ENCODE assay signal across 2 cellular contexts in genomic region chr5:42944989-42945388, GRCh38.
TF ChIP-seq lines count a peak whose summit lies in the region.

No MANE protein-coding gene starts in this region.

TF ChIP-seq in H1, 55 proteins besides CTCF, POLR2A, EP300 and RAD21 (continued from another document):
- TF ChIP-seq TAF1 (IDR thresholded peaks at IDR 0.05; ENCODE audit: low read depth, low read length) = no peak
- TF ChIP-seq KDM1A (IDR thresholded peaks at IDR 0.05; ENCODE audit: borderline replicate concordance, low read length) = no peak
- no peak for TF ChIP-seq MAX (IDR thresholded peaks at IDR 0.05)
- no peak for TF ChIP-seq TBP (IDR thresholded peaks at IDR 0.05; ENCODE audit: low read depth, low read length)

TF ChIP-seq in HEK293T, 16 proteins besides CTCF, POLR2A, EP300 and RAD21:
- no peak for TF ChIP-seq PKNOX1 (IDR thresholded peaks at IDR 0.05)
- TF ChIP-seq SP1 (IDR thresholded peaks at IDR 0.05) = no peak
- no peak for TF ChIP-seq SUZ12 (IDR thresholded peaks at IDR 0.05)
- no peak for TF ChIP-seq CTBP1 (IDR thresholded peaks at IDR 0.05; ENCODE audit: borderline replicate concordance)
- no peak for TF ChIP-seq FOXA1 (IDR thresholded peaks at IDR 0.05)
- TF ChIP-seq BHLHE40 (IDR thresholded peaks at IDR 0.05; ENCODE audit: borderline replicate concordance) = no peak
- no peak for TF ChIP-seq ELF4 (IDR thresholded peaks at IDR 0.05)
- TF ChIP-seq NFRKB (IDR thresholded peaks at IDR 0.05) = no peak
- TF ChIP-seq ZNF384 (IDR thresholded peaks at IDR 0.05) = no peak
- no peak for TF ChIP-seq L3MBTL2 (conservative IDR thresholded peaks at IDR 0.05)
